Comparison of ENCODE assay signal across 8 cellular contexts in genomic region chr15:64092864-64093626, GRCh38. TPM values are rescaled to one million over a fixed set of nuclear protein-coding genes. Genes with fewer than 3 reads are reported as not detected.
DNase-seq lines count a peak whose midpoint lies in the region; ATAC-seq and TF ChIP-seq lines count a peak whose summit lies in the region.

No MANE protein-coding gene starts in this region.

- 6 to 7% methylated on average over 22 of the region's 22 CpGs for WGBS in thyroid gland, 2 donors

- peaks cover 10% of the 10 kb centered on the region for H3K36me3 Mint-ChIP-seq in GM23338 (ENCODE audit: low read depth)
- peaks cover 29% of the 10 kb centered on the region for H3K36me3 Mint-ChIP-seq in activated CD4-positive, alpha-beta T cell treated with anti-CD3 and anti-CD28 coated beads, Interleukin-2, amount 10 ng/mL, durations not matched to agents 7 days and 5 days (ENCODE audit: low read depth)

- no peaks in the 10 kb centered on the region for H3K9me2 ChIP-seq in GM23338 (ENCODE audit: insufficient read depth)

- CTCF ChIA-PET in activated CD4-positive, alpha-beta T cell treated with anti-CD3 and anti-CD28 coated beads, Interleukin-2, amount 10 ng/mL, durations not matched to agents 7 days and 5 days (lab: Charles Lee), result interaction anchor here (0.7 to 2.5 kb wide), 15 partner anchors 9 to 587 kb away, joined by 3 to 10 read pairs (median 4); partner anchors contain the start of gene DAPK2

- DNase-seq in D341Med (ENCODE audit: low spot score) (peak; percentile 60), GM23338 (ENCODE audit: low spot score) (peak; percentile 76), NCI-H1092 treated with DMSO at 0.1 percent for 48 hours (lab: John Stamatoyannopoulos, UW) (peak; percentile 22), epithelial cell of proximal tubule (ENCODE audit: low read depth) (no peak), thyroid gland (peak; percentile 56 to 59), cortex of kidney (lab: John Stamatoyannopoulos, UW) (no peak)
- peak; percentile 48 for DNase-seq in activated CD4-positive, alpha-beta T cell treated with anti-CD3 and anti-CD28 coated beads, Interleukin-2, amount 10 ng/mL, durations not matched to agents 7 days and 5 days

- H3K27ac Mint-ChIP-seq in GM23338, result peak overlapping the region; percentile 99
- H3K27ac Mint-ChIP-seq in activated CD4-positive, alpha-beta T cell treated with anti-CD3 and anti-CD28 coated beads, Interleukin-2, amount 10 ng/mL, durations not matched to agents 7 days and 5 days, result peak overlapping the region; percentile 98

- H3K36me3 ChIP-seq in GM23338 (ENCODE audit: insufficient read depth), result peaks cover 8% of the 10 kb centered on the region; the same call in 1 of the 2 replicates
- H3K36me3 ChIP-seq in mucosa of rectum (ENCODE audit: control insufficient read depth in 2 of 2, insufficient read depth in 2 of 2, low read length in 2 of 2), result peaks cover 3 to 12% of the 10 kb centered on the region in 2 donors
- peaks cover 0 to 4% of the 10 kb centered on the region in 2 donors for H3K36me3 ChIP-seq in thyroid gland

- peak overlapping the region; percentile 81 to 90 for H3K9ac ChIP-seq in mucosa of rectum (ENCODE audit: low read depth in 1 of 2, low read length in 2 of 2)

- peak overlapping the region; percentile 34; the same call in 1 of the 2 replicates for H2AFZ ChIP-seq in GM23338

- H3K4me3 ChIP-seq in GM23338, result peak overlapping the region; percentile 65
- H3K4me3 ChIP-seq in epithelial cell of proximal tubule (ENCODE audit: low read depth, low read length), result peak overlapping the region; percentile 91
- H3K4me3 ChIP-seq in mucosa of rectum (ENCODE audit: low read length in 2 of 2), result peak overlapping the region; percentile 88
- peak overlapping the region; percentile 7 to 89 (median 65) for H3K4me3 ChIP-seq in thyroid gland (replicated peaks in 1 of 3)

- H3K27ac ChIP-seq in GM23338 (ENCODE audit: low read depth) (peak overlapping the region; percentile 92), mucosa of rectum (ENCODE audit: low read depth in 2 of 2, low read length in 2 of 2) (peak overlapping the region; percentile 73 to 91), thyroid gland (peak overlapping the region; percentile 70 to 93 (median 93))

- H3F3A ChIP-seq in GM23338 (replicated peaks; ENCODE audit: low read depth), result no peaks in the 10 kb centered on the region

- TF ChIP-seq POLR2A in thyroid gland (IDR thresholded peaks at IDR 0.05), result no peak

- H3K27me3 Mint-ChIP-seq in GM23338 (ENCODE audit: insufficient read depth, low read depth, poor library complexity), result peaks cover 10% of the 10 kb centered on the region
- H3K27me3 Mint-ChIP-seq in activated CD4-positive, alpha-beta T cell treated with anti-CD3 and anti-CD28 coated beads, Interleukin-2, amount 10 ng/mL, durations not matched to agents 7 days and 5 days, result no peaks in the 10 kb centered on the region

- peak overlapping the region; percentile 97 for H3K4me3 Mint-ChIP-seq in GM23338
- peak overlapping the region; percentile 93 for H3K4me3 Mint-ChIP-seq in activated CD4-positive, alpha-beta T cell treated with anti-CD3 and anti-CD28 coated beads, Interleukin-2, amount 10 ng/mL, durations not matched to agents 7 days and 5 days

- H3K9me3 Mint-ChIP-seq in GM23338, result no peaks in the 10 kb centered on the region
- no peaks in the 10 kb centered on the region for H3K9me3 Mint-ChIP-seq in activated CD4-positive, alpha-beta T cell treated with anti-CD3 and anti-CD28 coated beads, Interleukin-2, amount 10 ng/mL, durations not matched to agents 7 days and 5 days

- TF ChIP-seq CTCF in GM23338 (conservative IDR thresholded peaks at IDR 0.05; ENCODE audit: low read depth in 2 of 2) (no peak; a peak in 1 of 4 replicates), epithelial cell of proximal tubule (conservative IDR thresholded peaks at IDR 0.05; ENCODE audit: low read depth, low read length) (peak; percentile 17), thyroid gland (IDR thresholded peaks at IDR 0.05) (peak in 1 of 6 experiments; percentile 10)

- POLR2A ChIA-PET in activated CD4-positive, alpha-beta T cell treated with anti-CD3 and anti-CD28 coated beads, Interleukin-2, amount 10 ng/mL, durations not matched to agents 7 days and 5 days (lab: Charles Lee), result interaction anchor here (0.6 to 1.3 kb wide), 5 partner anchors 22 to 589 kb away, joined by 3 to 7 read pairs (median 4); partner anchors contain the start of gene USP3

- ATAC-seq in GM23338, result peak; percentile 25

- H3K4me1 Mint-ChIP-seq in GM23338, result peaks cover 26% of the 10 kb centered on the region
- peaks cover 63% of the 10 kb centered on the region for H3K4me1 Mint-ChIP-seq in activated CD4-positive, alpha-beta T cell treated with anti-CD3 and anti-CD28 coated beads, Interleukin-2, amount 10 ng/mL, durations not matched to agents 7 days and 5 days

- peaks cover 12% of the 10 kb centered on the region for H4K20me1 ChIP-seq in GM23338 (replicated peaks; ENCODE audit: insufficient read depth)

- peaks cover 56% of the 10 kb centered on the region for H3K79me2 ChIP-seq in GM23338 (replicated peaks; ENCODE audit: insufficient read depth)

- H3K9me3 ChIP-seq in mucosa of rectum (ENCODE audit: control insufficient read depth in 2 of 2, low read length in 2 of 2) (no peaks in the 10 kb centered on the region), thyroid gland (no peaks in the 10 kb centered on the region)

- H3K27me3 ChIP-seq in GM23338 (ENCODE audit: insufficient read depth) (no peaks in the 10 kb centered on the region), mucosa of rectum (ENCODE audit: control insufficient read depth in 2 of 2, insufficient read depth in 2 of 2, low read length in 2 of 2) (no peaks in the 10 kb centered on the region), thyroid gland (no peaks in the 10 kb centered on the region)

- intact Hi-C loops in thyroid gland (cut with DNase I), result no loop called here

- peak overlapping the region; percentile 81 for H3K4me2 ChIP-seq in GM23338

- H3K4me1 ChIP-seq in GM23338 (ENCODE audit: insufficient read depth) (peaks cover 27% of the 10 kb centered on the region), mucosa of rectum (ENCODE audit: control insufficient read depth in 2 of 2, insufficient read depth in 2 of 2, low read length in 2 of 2) (peaks cover 25 to 39% of the 10 kb centered on the region in 2 donors), thyroid gland (peaks cover 26 to 52% of the 10 kb centered on the region in 2 donors)

TF ChIP-seq in GM23338, 12 proteins besides CTCF, POLR2A, EP300 and RAD21 (continues in another document):
- TF ChIP-seq EZH2 (IDR thresholded peaks at IDR 0.05; ENCODE audit: low read depth, unreplicated experiment) (no peak), STAT1 (IDR thresholded peaks at IDR 0.05; ENCODE audit: unreplicated experiment) (no peak), JUNB (IDR thresholded peaks at IDR 0.05; ENCODE audit: unreplicated experiment) (no peak), ZNF331 (CRISPR knock-in tag; IDR thresholded peaks at IDR 0.05; ENCODE audit: low read depth) (no peak)

RNA-seq across cellular contexts. Expression of gene CIAO2A, which starts 0.6 kb away (rescaled TPM):
- 132 and 199 TPM in 2 replicates for total RNA-seq in GM23338 (2014; rRNA removed; shearing (Covaris generic))
- polyA plus RNA-seq in GM23338 (2016; fragmentation: Nextera tagmentation; extraction: Ambion mirVana), result 318 and 366 TPM in 2 replicates
- total RNA-seq in activated CD4-positive, alpha-beta T cell treated with anti-CD3 and anti-CD28 coated beads, Interleukin-2, amount 10 ng/mL, durations not matched to agents 7 days and 5 days, result 10 to 100 TPM; 67.3 to 77.7 TPM
- total RNA-seq in epithelial cell of proximal tubule, result 92.3 and 101 TPM in 2 replicates
- total RNA-seq in thyroid gland, result 100 to 1,000 TPM; 104 to 144 (median 129) TPM

RNA-seq across cellular contexts. Expression of gene SNX1, which starts 2.7 kb away (rescaled TPM):
- total RNA-seq in GM23338 (2014; rRNA removed; shearing (Covaris generic)), result 27.5 and 33.3 TPM in 2 replicates
- 29.1 and 33.8 TPM in 2 replicates for polyA plus RNA-seq in GM23338 (2016; fragmentation: Nextera tagmentation; extraction: Ambion mirVana)
- total RNA-seq in activated CD4-positive, alpha-beta T cell treated with anti-CD3 and anti-CD28 coated beads, Interleukin-2, amount 10 ng/mL, durations not matched to agents 7 days and 5 days, result 100 to 1,000 TPM; 122 to 125 TPM
- total RNA-seq in epithelial cell of proximal tubule, result 15.3 and 25.7 TPM in 2 replicates
- total RNA-seq in thyroid gland, result 100 to 1,000 TPM; 184 to 348 (median 211) TPM

RNA-seq across cellular contexts. Expression of gene DAPK2, which starts 46.8 kb away (rescaled TPM):
- total RNA-seq in GM23338 (2014; rRNA removed; shearing (Covaris generic)), result 3.1 and 3.9 TPM in 2 replicates
- 1.6 and 2.2 TPM in 2 replicates for polyA plus RNA-seq in GM23338 (2016; fragmentation: Nextera tagmentation; extraction: Ambion mirVana)
- under 1 TPM; 0.83 to 0.87 TPM for total RNA-seq in activated CD4-positive, alpha-beta T cell treated with anti-CD3 and anti-CD28 coated beads, Interleukin-2, amount 10 ng/mL, durations not matched to agents 7 days and 5 days
- total RNA-seq in epithelial cell of proximal tubule (0.07 and 7.3 TPM in 2 replicates), thyroid gland (100 to 1,000 TPM in 2 of 4 donors, 10 to 100 TPM in 2; 47.4 to 105 (median 78.7) TPM)

RNA-seq across cellular contexts. Expression of gene SNX22, which starts 58.5 kb away (rescaled TPM):
- 1.9 and 5.7 TPM in 2 replicates for total RNA-seq in GM23338 (2014; rRNA removed; shearing (Covaris generic))
- 3.7 TPM in 2 replicates for polyA plus RNA-seq in GM23338 (2016; fragmentation: Nextera tagmentation; extraction: Ambion mirVana)
- total RNA-seq in activated CD4-positive, alpha-beta T cell treated with anti-CD3 and anti-CD28 coated beads, Interleukin-2, amount 10 ng/mL, durations not matched to agents 7 days and 5 days, result under 1 TPM; 0.50 to 0.60 TPM
- total RNA-seq in epithelial cell of proximal tubule, result 0.86 and 1.2 TPM in 2 replicates
- 100 to 1,000 TPM; 102 to 241 (median 123) TPM for total RNA-seq in thyroid gland

Comparison
In these comparisons a context has a peak if more than half of its experiments do, and no peak if none do; other contexts are left out.
1. DNase-seq: peak in D341Med (single experiment), GM23338 (single experiment), NCI-H1092 treated with DMSO at 0.1 percent for 48 hours (single experiment), activated CD4-positive, alpha-beta T cell treated with anti-CD3 and anti-CD28 coated beads, Interleukin-2, amount 10 ng/mL, durations not matched to agents 7 days and 5 days (single experiment) and thyroid gland (2 of 2); none in epithelial cell of proximal tubule (single experiment) and cortex of kidney (single experiment).
2. Peak in every context shown above with its lines, with median percentiles within 50 percentile points of each other: H3K27ac ChIP-seq and H3K4me3 ChIP-seq.